ENCODE assay signal across 26 cellular contexts in genomic region chr19:42228640-42229039, GRCh38. TPM values are rescaled to one million over a fixed set of nuclear protein-coding genes. Genes with fewer than 3 reads are reported as not detected.
A peak's percentile ranks its signal among the peaks of the same experiment; 100 is the strongest.
DNase-seq lines count a peak whose midpoint lies in the region; ATAC-seq and TF ChIP-seq lines count a peak whose summit lies in the region.
"Had no signal": no experiment of that assay in that cellular context is flagged by ENCODE, and none has a peak within 500 bp of the region (broad histone marks: within the 10 kb centered on the region; RNA-seq: fewer than 3 reads in every experiment).

No MANE protein-coding gene starts in this region.

- no peak overlapping the region for H3K4me3 ChIP-seq in osteoblast (ENCODE audit: insufficient read depth, low read length)
- H3K4me3 ChIP-seq: cardiac muscle cell, coronary artery, esophagus muscularis mucosa, suprapubic skin had no signal

- H3K4me3 Mint-ChIP-seq in stimulated activated naive CD8-positive, alpha-beta T cell treated with anti-CD3 and anti-CD28 coated beads, Interleukin-15, amount 100 ng/mL, for 72 hours = no peak overlapping the region
- H3K4me3 Mint-ChIP-seq: activated naive CD4-positive, alpha-beta T cell treated with anti-CD3 and anti-CD28 coated beads for 36 hours; B cell; effector memory CD8-positive, alpha-beta T cell had no signal

- H3K27ac ChIP-seq in osteoblast (ENCODE audit: low read depth, low read length) = no peak overlapping the region
- H3K27ac ChIP-seq: coronary artery, suprapubic skin had no signal

- no peak for DNase-seq in activated naive CD4-positive, alpha-beta T cell treated with anti-CD3 and anti-CD28 coated beads, Interleukin-2, amount 50 U/mL, for 72 hours (ENCODE audit: low spot score in 2 of 2)
- DNase-seq in activated naive CD4-positive, alpha-beta T cell treated with anti-CD3 and anti-CD28 coated beads, Interleukin-2, amount 50 U/mL, for 16 hours = no peak
- DNase-seq in NCI-H82 treated with DMSO at 0.1 percent for 48 hours (lab: John Stamatoyannopoulos, UW; ENCODE audit: unreplicated experiment) = peak; percentile 8
- DNase-seq in osteoblast (ENCODE audit: insufficient read length, low spot score, missing footprints) = peak; percentile 73
- no peak for DNase-seq in foreskin melanocyte
- no peak for DNase-seq in stimulated activated naive CD8-positive, alpha-beta T cell treated with anti-CD3 and anti-CD28 coated beads, Interleukin-15, amount 100 ng/mL, for 72 hours
- DNase-seq: activated CD4-positive, alpha-beta T cell treated with anti-CD3 and anti-CD28 coated beads for 1 hour; activated naive CD4-positive, alpha-beta T cell treated with anti-CD3 and anti-CD28 coated beads for 36 hours; activated T-cell treated with anti-CD3 and anti-CD28 coated beads, Interleukin-2, amount 50 U/mL, for 48 hours; aorta; COR-L47; DND-41; effector memory CD8-positive, alpha-beta T cell; left colon; mesenchymal stem cell; NCI-H2171 treated with DMSO at 0.1 percent for 48 hours; NCI-H524; nucleus accumbens; small intestine; stimulated activated CD4-positive, alpha-beta T cell treated with anti-CD3 and anti-CD28 coated beads, Interleukin-2, amount 100 ng/mL, for 24 hours; T-helper 1 cell had no signal

- peaks cover 45% of the 10 kb centered on the region for H4K20me1 ChIP-seq in osteoblast (ENCODE audit: insufficient read depth, low read length)

- TF ChIP-seq CTCF in osteoblast (IDR thresholded peaks at IDR 0.05; ENCODE audit: extremely low read depth, low read depth, low read length) = no peak

- no peaks in the 10 kb centered on the region for H3K9me3 Mint-ChIP-seq in activated naive CD4-positive, alpha-beta T cell treated with anti-CD3 and anti-CD28 coated beads, Interleukin-2, amount 50 U/mL, for 72 hours
- H3K9me3 Mint-ChIP-seq in stimulated activated naive CD8-positive, alpha-beta T cell treated with anti-CD3 and anti-CD28 coated beads, Interleukin-15, amount 100 ng/mL, for 72 hours = no peaks in the 10 kb centered on the region
- H3K9me3 Mint-ChIP-seq: activated naive CD4-positive, alpha-beta T cell treated with anti-CD3 and anti-CD28 coated beads for 36 hours; effector memory CD8-positive, alpha-beta T cell had no signal

- H3K27me3 ChIP-seq in osteoblast (ENCODE audit: insufficient read depth, low read length) = no peaks in the 10 kb centered on the region
- H3K27me3 ChIP-seq: cardiac muscle cell, esophagus muscularis mucosa, suprapubic skin had no signal

- ATAC-seq in activated naive CD4-positive, alpha-beta T cell treated with anti-CD3 and anti-CD28 coated beads, Interleukin-2, amount 50 U/mL, for 72 hours = no peak
- no peak for ATAC-seq in stimulated activated naive CD8-positive, alpha-beta T cell treated with anti-CD3 and anti-CD28 coated beads, Interleukin-15, amount 100 ng/mL, for 72 hours
- ATAC-seq: effector memory CD8-positive, alpha-beta T cell; left colon had no signal

- H3K9me3 ChIP-seq in osteoblast (ENCODE audit: low read depth, low read length) = no peaks in the 10 kb centered on the region
- H3K9me3 ChIP-seq: esophagus muscularis mucosa, suprapubic skin had no signal

- H3K27me3 Mint-ChIP-seq in stimulated activated naive CD8-positive, alpha-beta T cell treated with anti-CD3 and anti-CD28 coated beads, Interleukin-15, amount 100 ng/mL, for 72 hours = no peaks in the 10 kb centered on the region
- H3K27me3 Mint-ChIP-seq: B cell; effector memory CD8-positive, alpha-beta T cell had no signal

- peaks cover 81% of the 10 kb centered on the region for H3K36me3 ChIP-seq in osteoblast (ENCODE audit: insufficient read depth, low read length)

- peaks cover 7 to 9% of the 10 kb centered on the region in 2 donors for H3K36me3 Mint-ChIP-seq in activated naive CD4-positive, alpha-beta T cell treated with anti-CD3 and anti-CD28 coated beads, Interleukin-2, amount 50 U/mL, for 72 hours

- peaks cover 61% of the 10 kb centered on the region for H3K79me2 ChIP-seq in osteoblast (ENCODE audit: insufficient read depth, low read length)

- no peak overlapping the region for H2AFZ ChIP-seq in osteoblast (ENCODE audit: low read length)

- no peak overlapping the region for H3K4me2 ChIP-seq in osteoblast (ENCODE audit: insufficient read depth, low read length)

- peaks cover 63% of the 10 kb centered on the region for H3K4me1 Mint-ChIP-seq in stimulated activated naive CD8-positive, alpha-beta T cell treated with anti-CD3 and anti-CD28 coated beads, Interleukin-15, amount 100 ng/mL, for 72 hours

- H3K4me1 ChIP-seq in osteoblast (ENCODE audit: insufficient read depth, low read length) = peaks cover 4% of the 10 kb centered on the region
- H3K4me1 ChIP-seq: suprapubic skin had no signal

- peak overlapping the region; percentile 43 to 47 for H3K27ac Mint-ChIP-seq in activated naive CD4-positive, alpha-beta T cell treated with anti-CD3 and anti-CD28 coated beads, Interleukin-2, amount 50 U/mL, for 72 hours
- H3K27ac Mint-ChIP-seq in stimulated activated naive CD8-positive, alpha-beta T cell treated with anti-CD3 and anti-CD28 coated beads, Interleukin-15, amount 100 ng/mL, for 72 hours = peak overlapping the region in 1 of 2 donors; percentile 92
- H3K27ac Mint-ChIP-seq: activated naive CD4-positive, alpha-beta T cell treated with anti-CD3 and anti-CD28 coated beads for 36 hours; B cell had no signal

RNA-seq across cellular contexts. Expression of gene ZNF526, which starts 8.5 kb away (rescaled TPM):
- 10 to 100 TPM; 13.2 to 14.5 TPM for total RNA-seq in activated naive CD4-positive, alpha-beta T cell treated with anti-CD3 and anti-CD28 coated beads, Interleukin-2, amount 50 U/mL, for 72 hours
- total RNA-seq in osteoblast = 11.5 and 11.9 TPM in 2 replicates

RNA-seq across cellular contexts. Expression of gene DEDD2, which starts 11.2 kb away (rescaled TPM):
- 10 to 100 TPM; 28.7 to 39.3 TPM for total RNA-seq in activated naive CD4-positive, alpha-beta T cell treated with anti-CD3 and anti-CD28 coated beads, Interleukin-2, amount 50 U/mL, for 72 hours
- total RNA-seq in osteoblast = 19.9 and 26.2 TPM in 2 replicates

RNA-seq across cellular contexts. Expression of gene GSK3A, which starts 13.8 kb away (rescaled TPM):
- 10 to 100 TPM; 38.1 to 39.5 TPM for total RNA-seq in activated naive CD4-positive, alpha-beta T cell treated with anti-CD3 and anti-CD28 coated beads, Interleukin-2, amount 50 U/mL, for 72 hours
- 16.2 and 18.1 TPM in 2 replicates for total RNA-seq in osteoblast

RNA-seq across cellular contexts. Expression of gene ERF, which starts 26.3 kb away (rescaled TPM):
- 10 to 100 TPM; 48.8 to 67.8 TPM for total RNA-seq in activated naive CD4-positive, alpha-beta T cell treated with anti-CD3 and anti-CD28 coated beads, Interleukin-2, amount 50 U/mL, for 72 hours
- 31.8 and 44.8 TPM in 2 replicates for total RNA-seq in osteoblast

RNA-seq across cellular contexts. Expression of gene CIC, which starts 40.4 kb away (rescaled TPM):
- total RNA-seq in activated naive CD4-positive, alpha-beta T cell treated with anti-CD3 and anti-CD28 coated beads, Interleukin-2, amount 50 U/mL, for 72 hours = 10 to 100 TPM; 87.7 to 90.6 TPM
- total RNA-seq in osteoblast = 33.6 and 39.1 TPM in 2 replicates

Comparison
In these comparisons a context has a peak if more than half of its experiments do, and no peak if none do; other contexts are left out.
1. DNase-seq: peak in NCI-H82 treated with DMSO at 0.1 percent for 48 hours (single experiment) and osteoblast (single experiment); none in activated naive CD4-positive, alpha-beta T cell treated with anti-CD3 and anti-CD28 coated beads, Interleukin-2, amount 50 U/mL, for 72 hours (0 of 2), activated naive CD4-positive, alpha-beta T cell treated with anti-CD3 and anti-CD28 coated beads, Interleukin-2, amount 50 U/mL, for 16 hours (single experiment), foreskin melanocyte (single experiment) and stimulated activated naive CD8-positive, alpha-beta T cell treated with anti-CD3 and anti-CD28 coated beads, Interleukin-15, amount 100 ng/mL, for 72 hours (0 of 2).